28 cellular contexts compared by ENCODE assay signal in genomic region chr20:61420056-61420455, GRCh38.
"Had no signal": no experiment of that assay in that cellular context is flagged by ENCODE, and none has a peak within 500 bp of the region (broad histone marks: within the 10 kb centered on the region; RNA-seq: fewer than 3 reads in every experiment).

No MANE protein-coding gene starts in this region.

- H3K27me3 ChIP-seq: hepatocyte, neural progenitor cell, ovary, testis, thyroid gland, transverse colon, upper lobe of right lung had no signal

- H3K4me2 ChIP-seq: hepatocyte, neural progenitor cell had no signal

- H3K4me1 ChIP-seq: heart right ventricle, left lung, lower lobe of right lung, prostate gland, stomach, testis, thyroid gland, transverse colon, upper lobe of right lung had no signal

- H3K27ac ChIP-seq: heart right ventricle, hepatocyte, left lung, lower lobe of right lung, neural progenitor cell, ovary, prostate gland, skin epidermis, stomach, testis, thyroid gland, transverse colon, upper lobe of right lung had no signal

- H3K9me3 ChIP-seq: lower lobe of right lung, ovary, prostate gland, testis, thyroid gland, transverse colon, upper lobe of right lung had no signal

- H3K9ac ChIP-seq: neural progenitor cell had no signal

- H2AFZ ChIP-seq: hepatocyte, neural progenitor cell had no signal

- DNase-seq: heart right ventricle; left colon; left lung; lower lobe of right lung; mammary epithelial cell; mesendoderm; naive B cell; natural killer cell; nephron progenitor cell; ovary; retina; right cardiac atrium; stimulated activated CD4-positive, alpha-beta T cell treated with anti-CD3 and anti-CD28 coated beads, Interleukin-12 subunit alpha, Interleukin-12 subunit beta, amount 100 ng/mL, for 4 hours; stimulated activated CD4-positive, alpha-beta T cell treated with anti-CD3 and anti-CD28 coated beads, Interleukin-15, amount 100 ng/mL, for 24 hours; stimulated activated CD4-positive, alpha-beta T cell treated with anti-CD3 and anti-CD28 coated beads, Interleukin-2, amount 100 ng/mL, for 24 hours; stimulated activated CD4-positive, alpha-beta T cell treated with anti-CD3 and anti-CD28 coated beads, Interleukin-4, amount 100 ng/mL, for 1 hour; stimulated activated naive B cell treated with anti-CD40 and anti-IgM and Interleukin-4, amounts not matched to agents 10 μg/mL and 1 μg/mL and 100 μg/mL, for 72 hours; stimulated activated naive CD8-positive, alpha-beta T cell treated with anti-CD3 and anti-CD28 coated beads, Interleukin-15, Interleukin-2, amounts not matched to agents 100 U/mL and 50 U/mL, for 24 hours; stomach; testis; thyroid gland; transverse colon; upper lobe of right lung had no signal

- H3K36me3 ChIP-seq: heart right ventricle, left lung, lower lobe of right lung, neural progenitor cell, ovary, prostate gland, stomach, thyroid gland, transverse colon, upper lobe of right lung had no signal

- H3K4me3 ChIP-seq: heart right ventricle, hepatocyte, left lung, lower lobe of right lung, neural progenitor cell, ovary, prostate gland, skin epidermis, stomach, testis, thyroid gland, transverse colon, upper lobe of right lung had no signal

- ATAC-seq: heart right ventricle; left colon; left lung; lower lobe of right lung; natural killer cell; right cardiac atrium; sciatic nerve; stimulated activated naive B cell treated with anti-CD40 and anti-IgM and Interleukin-4, amounts not matched to agents 10 μg/mL and 1 μg/mL and 100 μg/mL, for 72 hours; stimulated activated naive CD8-positive, alpha-beta T cell treated with anti-CD3 and anti-CD28 coated beads, Interleukin-15, Interleukin-2, amounts not matched to agents 100 U/mL and 50 U/mL, for 24 hours had no signal
